In genomic region chr5:141603912-141604311, GRCh38 we compare ENCODE assay signal across 8 cellular contexts. TPM values are rescaled to one million over a fixed set of nuclear protein-coding genes. Genes with fewer than 3 reads are reported as not detected.
DNase-seq lines count a peak whose midpoint lies in the region; ATAC-seq lines count a peak whose summit lies in the region.

No MANE protein-coding gene starts in this region.

- H3K36me3 Mint-ChIP-seq in activated CD4-positive, alpha-beta T cell treated with anti-CD3 and anti-CD28 coated beads, Interleukin-2, amount 10 ng/mL, durations not matched to agents 7 days and 5 days (ENCODE audit: low read depth): peaks cover 33% of the 10 kb centered on the region
- peaks cover 13% of the 10 kb centered on the region for H3K36me3 Mint-ChIP-seq in activated T-helper 1 cell treated with anti-CD3 and anti-CD28 coated beads, Interleukin-12 subunit alpha, Interleukin-12 subunit beta, Interleukin-2, Interleukin-4 antibody, amounts not matched to agents 30 ng/mL and 10 ng/mL and 1 ng/mL, durations not matched to agents 14 hours and 24 hours and 36 hours (ENCODE audit: low read depth)

- H3K9me3 ChIP-seq in subcutaneous abdominal adipose tissue (ENCODE audit: control insufficient read depth in 5 of 5, low read length in 5 of 5): no peaks in the 10 kb centered on the region

- no peaks in the 10 kb centered on the region for H3K27me3 Mint-ChIP-seq in activated CD4-positive, alpha-beta T cell treated with anti-CD3 and anti-CD28 coated beads, Interleukin-2, amount 10 ng/mL, durations not matched to agents 7 days and 5 days
- no peaks in the 10 kb centered on the region for H3K27me3 Mint-ChIP-seq in activated T-helper 1 cell treated with anti-CD3 and anti-CD28 coated beads, Interleukin-12 subunit alpha, Interleukin-12 subunit beta, Interleukin-2, Interleukin-4 antibody, amounts not matched to agents 30 ng/mL and 10 ng/mL and 1 ng/mL, durations not matched to agents 14 hours and 24 hours and 36 hours (ENCODE audit: insufficient read depth)

- H3K27ac Mint-ChIP-seq in activated CD4-positive, alpha-beta T cell treated with anti-CD3 and anti-CD28 coated beads, Interleukin-2, amount 10 ng/mL, durations not matched to agents 7 days and 5 days: peak overlapping the region; percentile 95
- peak overlapping the region; percentile 2 for H3K27ac Mint-ChIP-seq in activated T-helper 1 cell treated with anti-CD3 and anti-CD28 coated beads, Interleukin-12 subunit alpha, Interleukin-12 subunit beta, Interleukin-2, Interleukin-4 antibody, amounts not matched to agents 30 ng/mL and 10 ng/mL and 1 ng/mL, durations not matched to agents 14 hours and 24 hours and 36 hours

- H3K4me3 ChIP-seq in subcutaneous abdominal adipose tissue (ENCODE audit: low read depth in 1 of 5, low read length in 5 of 5): no peak overlapping the region

- H3K9ac ChIP-seq in subcutaneous abdominal adipose tissue (ENCODE audit: low read length in 5 of 5): peak overlapping the region in 1 of 5 donors; percentile 4

- H3K4me3 Mint-ChIP-seq in activated CD4-positive, alpha-beta T cell treated with anti-CD3 and anti-CD28 coated beads, Interleukin-2, amount 10 ng/mL, durations not matched to agents 7 days and 5 days: peak overlapping the region; percentile 67
- peak overlapping the region; percentile 71 for H3K4me3 Mint-ChIP-seq in activated T-helper 1 cell treated with anti-CD3 and anti-CD28 coated beads, Interleukin-12 subunit alpha, Interleukin-12 subunit beta, Interleukin-2, Interleukin-4 antibody, amounts not matched to agents 30 ng/mL and 10 ng/mL and 1 ng/mL, durations not matched to agents 14 hours and 24 hours and 36 hours

- POLR2A ChIA-PET in activated CD4-positive, alpha-beta T cell treated with anti-CD3 and anti-CD28 coated beads, Interleukin-2, amount 10 ng/mL, durations not matched to agents 7 days and 5 days (lab: Charles Lee): no interaction called here

- peak; percentile 20 for DNase-seq in activated CD4-positive, alpha-beta T cell treated with anti-CD3 and anti-CD28 coated beads, Interleukin-2, amount 10 ng/mL, durations not matched to agents 7 days and 5 days
- no peak for DNase-seq in activated CD4-positive, alpha-beta T cell treated with anti-CD3 and anti-CD28 coated beads, Interleukin-2, amount 50 U/mL, for 1 hour
- no peak for DNase-seq in activated T-helper 1 cell treated with anti-CD3 and anti-CD28 coated beads, Interleukin-12 subunit alpha, Interleukin-12 subunit beta, Interleukin-2, Interleukin-4 antibody, amounts not matched to agents 30 ng/mL and 10 ng/mL and 1 ng/mL, durations not matched to agents 14 hours and 24 hours and 36 hours (ENCODE audit: low spot score)
- DNase-seq in left colon: no peak

- no peaks in the 10 kb centered on the region for H3K27me3 ChIP-seq in subcutaneous abdominal adipose tissue (ENCODE audit: control insufficient read depth in 5 of 5, insufficient read depth in 4 of 5, low read length in 5 of 5)

- H3K4me1 ChIP-seq in subcutaneous abdominal adipose tissue (ENCODE audit: control insufficient read depth in 5 of 5, insufficient read depth in 5 of 5, low read length in 5 of 5): peaks cover 3 to 27% (median 16%) of the 10 kb centered on the region in 5 donors

- H3K4me1 Mint-ChIP-seq in activated CD4-positive, alpha-beta T cell treated with anti-CD3 and anti-CD28 coated beads, Interleukin-2, amount 10 ng/mL, durations not matched to agents 7 days and 5 days: peaks cover 90% of the 10 kb centered on the region
- H3K4me1 Mint-ChIP-seq in activated T-helper 1 cell treated with anti-CD3 and anti-CD28 coated beads, Interleukin-12 subunit alpha, Interleukin-12 subunit beta, Interleukin-2, Interleukin-4 antibody, amounts not matched to agents 30 ng/mL and 10 ng/mL and 1 ng/mL, durations not matched to agents 14 hours and 24 hours and 36 hours (ENCODE audit: low read depth): peaks cover 83% of the 10 kb centered on the region

- no peaks in the 10 kb centered on the region for H3K36me3 ChIP-seq in subcutaneous abdominal adipose tissue (ENCODE audit: control insufficient read depth in 5 of 5, insufficient read depth in 5 of 5, low read length in 5 of 5)

- no peaks in the 10 kb centered on the region for H3K9me3 Mint-ChIP-seq in activated CD4-positive, alpha-beta T cell treated with anti-CD3 and anti-CD28 coated beads, Interleukin-2, amount 10 ng/mL, durations not matched to agents 7 days and 5 days
- no peaks in the 10 kb centered on the region for H3K9me3 Mint-ChIP-seq in activated T-helper 1 cell treated with anti-CD3 and anti-CD28 coated beads, Interleukin-12 subunit alpha, Interleukin-12 subunit beta, Interleukin-2, Interleukin-4 antibody, amounts not matched to agents 30 ng/mL and 10 ng/mL and 1 ng/mL, durations not matched to agents 14 hours and 24 hours and 36 hours

- peak overlapping the region; percentile 38 for H3K27ac ChIP-seq in subcutaneous abdominal adipose tissue (ENCODE audit: low read depth, low read length)

- CTCF ChIA-PET in activated CD4-positive, alpha-beta T cell treated with anti-CD3 and anti-CD28 coated beads, Interleukin-2, amount 10 ng/mL, durations not matched to agents 7 days and 5 days (lab: Charles Lee): interaction anchor here (1.4 to 5.3 kb wide), 5 partner anchors 12 to 46 kb away, joined by 3 to 28 read pairs (median 11); partner anchors contain the start of genes DIAPH1, HDAC3 and RELL2

- ATAC-seq in left colon (peak; percentile 21), HG03280 (IDR thresholded peaks at IDR 0.05; ENCODE audit: unreplicated experiment) (no peak), HG03571 (IDR thresholded peaks at IDR 0.05; ENCODE audit: unreplicated experiment) (no peak), HG02678 (IDR thresholded peaks at IDR 0.05; ENCODE audit: unreplicated experiment) (no peak)

- intact Hi-C loops in activated T-helper 1 cell treated with anti-CD3 and anti-CD28 coated beads, Interleukin-12 subunit alpha, Interleukin-12 subunit beta, Interleukin-2, Interleukin-4 antibody, amounts not matched to agents 30 ng/mL and 10 ng/mL and 1 ng/mL, durations not matched to agents 14 hours and 24 hours and 36 hours (cut with micrococcal nuclease): no loop called here
- intact Hi-C loops in left colon (cut with DNase I, micrococcal nuclease): no loop called here

RNA-seq across cellular contexts. Expression of gene DIAPH1, which starts 14.9 kb away (rescaled TPM):
- 100 to 1,000 TPM; 297 to 302 TPM for total RNA-seq in activated CD4-positive, alpha-beta T cell treated with anti-CD3 and anti-CD28 coated beads, Interleukin-2, amount 10 ng/mL, durations not matched to agents 7 days and 5 days
- total RNA-seq in activated T-helper 1 cell treated with anti-CD3 and anti-CD28 coated beads, Interleukin-12 subunit alpha, Interleukin-12 subunit beta, Interleukin-2, Interleukin-4 antibody, amounts not matched to agents 30 ng/mL and 10 ng/mL and 1 ng/mL, durations not matched to agents 14 hours and 24 hours and 36 hours: 221 and 234 TPM in 2 replicates
- 100 to 1,000 TPM; 105 to 108 TPM for total RNA-seq in left colon

RNA-seq across cellular contexts. Expression of gene HDAC3, which starts 32.7 kb away (rescaled TPM):
- total RNA-seq in activated CD4-positive, alpha-beta T cell treated with anti-CD3 and anti-CD28 coated beads, Interleukin-2, amount 10 ng/mL, durations not matched to agents 7 days and 5 days: 10 to 100 TPM; 70.2 to 73.9 TPM
- 83.1 and 87.2 TPM in 2 replicates for total RNA-seq in activated T-helper 1 cell treated with anti-CD3 and anti-CD28 coated beads, Interleukin-12 subunit alpha, Interleukin-12 subunit beta, Interleukin-2, Interleukin-4 antibody, amounts not matched to agents 30 ng/mL and 10 ng/mL and 1 ng/mL, durations not matched to agents 14 hours and 24 hours and 36 hours
- 10 to 100 TPM; 37.8 to 40.5 TPM for total RNA-seq in left colon

RNA-seq across cellular contexts. Expression of gene RELL2, which starts 32.9 kb away (rescaled TPM):
- 10 to 100 TPM; 25.1 to 26.9 TPM for total RNA-seq in activated CD4-positive, alpha-beta T cell treated with anti-CD3 and anti-CD28 coated beads, Interleukin-2, amount 10 ng/mL, durations not matched to agents 7 days and 5 days
- total RNA-seq in activated T-helper 1 cell treated with anti-CD3 and anti-CD28 coated beads, Interleukin-12 subunit alpha, Interleukin-12 subunit beta, Interleukin-2, Interleukin-4 antibody, amounts not matched to agents 30 ng/mL and 10 ng/mL and 1 ng/mL, durations not matched to agents 14 hours and 24 hours and 36 hours: 19.3 and 19.5 TPM in 2 replicates
- total RNA-seq in left colon: 1 to 10 TPM; 2.9 to 3.5 TPM

RNA-seq across cellular contexts. Expression of gene FCHSD1, which starts 47.3 kb away (rescaled TPM):
- total RNA-seq in activated CD4-positive, alpha-beta T cell treated with anti-CD3 and anti-CD28 coated beads, Interleukin-2, amount 10 ng/mL, durations not matched to agents 7 days and 5 days: 10 to 100 TPM; 58.0 to 59.3 TPM
- total RNA-seq in activated T-helper 1 cell treated with anti-CD3 and anti-CD28 coated beads, Interleukin-12 subunit alpha, Interleukin-12 subunit beta, Interleukin-2, Interleukin-4 antibody, amounts not matched to agents 30 ng/mL and 10 ng/mL and 1 ng/mL, durations not matched to agents 14 hours and 24 hours and 36 hours: 37.0 and 37.1 TPM in 2 replicates
- total RNA-seq in left colon: 10 to 100 TPM; 15.0 to 19.2 TPM
